Comparison of ENCODE assay signal across 12 cellular contexts in the genomic region with DNA sequence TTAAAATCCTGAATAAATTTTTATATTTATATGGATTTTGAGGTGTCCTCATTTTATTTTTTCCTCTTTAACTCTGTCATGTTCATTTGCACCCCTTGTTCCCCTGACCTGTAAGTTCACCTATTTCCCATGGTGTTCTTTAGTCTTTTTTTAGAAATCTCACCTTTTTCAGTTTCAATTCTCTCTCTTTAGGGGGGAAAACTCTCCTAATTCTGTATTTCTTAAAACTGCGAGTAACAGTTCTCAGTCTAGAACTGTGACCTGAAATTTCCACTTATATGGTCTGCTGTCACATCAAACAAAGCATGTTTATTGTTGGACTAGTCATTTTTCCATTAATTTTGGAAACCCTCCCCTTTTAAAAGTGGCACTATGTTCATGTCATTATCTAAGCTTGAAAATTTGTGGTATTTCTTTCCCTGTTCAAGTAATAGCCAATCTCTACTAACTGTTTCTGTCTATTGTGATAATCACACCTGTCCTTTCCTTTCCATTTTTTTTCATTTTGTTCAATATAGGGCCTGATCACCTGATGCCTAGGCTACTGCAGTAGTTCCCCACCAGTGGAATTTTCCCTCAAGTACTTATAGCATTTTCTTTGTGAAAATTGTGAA. TPM values are rescaled to one million over a fixed set of nuclear protein-coding genes. Genes with fewer than 3 reads are reported as not detected.
DNase-seq lines count a peak whose midpoint lies in the region; ATAC-seq and TF ChIP-seq lines count a peak whose summit lies in the region.
"Had no signal": no experiment of that assay in that cellular context is flagged by ENCODE, and none has a peak within 500 bp of the region (broad histone marks: within the 10 kb centered on the region; RNA-seq: fewer than 3 reads in every experiment).

No MANE protein-coding gene starts in this region.

- H3K4me1 ChIP-seq in KMS-11 (ENCODE audit: low read depth, poor library complexity, severe bottlenecking), result peaks cover 57% of the 10 kb centered on the region
- no peaks in the 10 kb centered on the region for H3K4me1 ChIP-seq in endodermal cell (ENCODE audit: control insufficient read depth, insufficient read depth, low read length)

- H3K4me1 Mint-ChIP-seq in endodermal cell, result no peaks in the 10 kb centered on the region

- H3K4me2 ChIP-seq in KMS-11, result peak overlapping the region; percentile 29

- no peak overlapping the region for H3K4me3 ChIP-seq in KMS-11 (IDR thresholded peaks at IDR 0.05; ENCODE audit: insufficient read depth, low read depth, low read length)
- no peak overlapping the region for H3K4me3 ChIP-seq in endodermal cell (ENCODE audit: low read length)

- no peak overlapping the region for H3K4me3 Mint-ChIP-seq in endodermal cell
- H3K4me3 Mint-ChIP-seq: HFFc6 had no signal

- TF ChIP-seq CTCF in KMS-11 (conservative IDR thresholded peaks at IDR 0.05; ENCODE audit: low read depth, low read length) (no peak), endodermal cell (conservative IDR thresholded peaks at IDR 0.05) (no peak)

- H2AFZ ChIP-seq in KMS-11 (ENCODE audit: low read depth), result no peak overlapping the region

- no peaks in the 10 kb centered on the region for H3K9me3 ChIP-seq in endodermal cell (ENCODE audit: control insufficient read depth, low read length)

- ATAC-seq in GM18519 (IDR thresholded peaks at IDR 0.05; ENCODE audit: low FRiP score, unreplicated experiment) (peak; percentile 46), GM19467 (IDR thresholded peaks at IDR 0.05; ENCODE audit: unreplicated experiment) (peak; percentile 47), HG02884 (IDR thresholded peaks at IDR 0.05; ENCODE audit: unreplicated experiment) (peak; percentile 44), left lobe of liver (no peak)

- H3K36me3 Mint-ChIP-seq in endodermal cell (ENCODE audit: low read depth), result peaks cover 2% of the 10 kb centered on the region

- H3K27ac Mint-ChIP-seq in endodermal cell, result no peak overlapping the region
- H3K27ac Mint-ChIP-seq: HFFc6 had no signal

- no peaks in the 10 kb centered on the region for H3K36me3 ChIP-seq in KMS-11 (ENCODE audit: insufficient read depth)
- no peaks in the 10 kb centered on the region for H3K36me3 ChIP-seq in endodermal cell (ENCODE audit: control insufficient read depth, insufficient read depth, low read length)

- H3K27me3 Mint-ChIP-seq in endodermal cell (ENCODE audit: insufficient read depth), result no peaks in the 10 kb centered on the region

- H3K79me2 ChIP-seq in KMS-11 (ENCODE audit: insufficient read depth, low read depth), result no peaks in the 10 kb centered on the region

- DNase-seq in NCI-H526 (lab: John Stamatoyannopoulos, UW), result no peak
- DNase-seq in NOMO-1 treated with DMSO at 0.1 percent for 48 hours (lab: John Stamatoyannopoulos, UW; ENCODE audit: unreplicated experiment), result no peak
- DNase-seq in endodermal cell, result no peak
- DNase-seq in left lobe of liver (ENCODE audit: low spot score), result no peak
- DNase-seq: HFFc6; mammary epithelial cell; stimulated activated CD4-positive, alpha-beta T cell treated with anti-CD3 and anti-CD28 coated beads, Interleukin-2, amount 100 ng/mL, for 24 hours had no signal

- no peaks in the 10 kb centered on the region for H4K20me1 ChIP-seq in KMS-11 (ENCODE audit: insufficient read depth)

- 0 out of 2 replicates have a peak overlapping the region, but pooled peaks have one; percentile 0 for H3K9ac ChIP-seq in KMS-11
- H3K9ac ChIP-seq in endodermal cell (ENCODE audit: extremely low read depth, low read length, poor library complexity, severe bottlenecking), result no peak overlapping the region

- H3K9me3 Mint-ChIP-seq in endodermal cell, result peaks cover 3% of the 10 kb centered on the region
- H3K9me3 Mint-ChIP-seq: HFFc6 had no signal

- no peaks in the 10 kb centered on the region for H3K27me3 ChIP-seq in KMS-11 (ENCODE audit: insufficient read depth, low read depth)
- H3K27me3 ChIP-seq in endodermal cell (ENCODE audit: control insufficient read depth, insufficient read depth, low read length, poor library complexity, severe bottlenecking), result no peaks in the 10 kb centered on the region

- H3K27ac ChIP-seq in KMS-11, result peak overlapping the region; percentile 43
- no peak overlapping the region for H3K27ac ChIP-seq in endodermal cell (ENCODE audit: low read depth, low read length)
- H3K27ac ChIP-seq: C4-2B had no signal

- 92 to 100% methylated on average over 1 of the region's 1 CpG for WGBS in endodermal cell (ENCODE audit: insufficient coverage in 1 of 2, insufficient read length in 1 of 2), 2 experiments

RNA-seq across cellular contexts. Expression of a gene that starts 14.0 kb away (rescaled TPM):
- total RNA-seq in endodermal cell, result 10 to 100 TPM; 10.2 to 12.8 TPM
- polyA plus RNA-seq in endodermal cell (2013, experiment 1 of 2), result 9.6 TPM
- 9.9 TPM for polyA plus RNA-seq in endodermal cell (2013, experiment 2 of 2)
- 5.4 TPM for total RNA-seq in left lobe of liver
